ENCODE assay signal across 34 cellular contexts in the genomic region with DNA sequence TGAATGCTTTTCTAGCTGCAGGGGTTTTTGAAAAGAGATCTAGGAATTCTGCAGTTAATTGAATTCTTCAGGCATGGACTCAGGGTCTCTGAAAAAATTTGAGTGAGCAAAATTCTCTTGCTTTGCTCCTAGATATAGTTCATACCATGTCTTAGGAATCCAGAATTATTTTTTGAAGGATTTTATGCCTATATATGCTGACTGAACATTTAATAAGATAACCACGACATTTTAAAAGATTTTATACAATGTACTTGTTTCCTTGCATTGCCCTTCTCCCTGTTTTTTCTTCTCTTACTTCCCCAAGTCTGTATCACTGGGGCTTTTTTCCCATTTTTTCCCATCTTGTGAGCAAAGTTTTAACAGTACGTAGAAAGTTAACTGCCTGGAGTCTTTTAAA.
"Had no signal": no experiment of that assay in that cellular context is flagged by ENCODE, and none has a peak within 500 bp of the region (broad histone marks: within the 10 kb centered on the region; RNA-seq: fewer than 3 reads in every experiment).

No MANE protein-coding gene starts in this region.

- H3K9me3 ChIP-seq: adrenal gland, body of pancreas, breast epithelium, colonic mucosa had no signal

- H3K4me3 ChIP-seq: adrenal gland, body of pancreas, breast epithelium, cardiac muscle cell, colonic mucosa had no signal

- H3K4me3 Mint-ChIP-seq: activated B cell treated with CpG ODN at 0.5 μM for 24 hours; activated CD8-positive, alpha-beta T cell treated with anti-CD3 and anti-CD28 coated beads for 36 hours; activated naive CD4-positive, alpha-beta T cell treated with anti-CD3 and anti-CD28 coated beads for 36 hours; activated naive CD4-positive, alpha-beta T cell treated with anti-CD3 and anti-CD28 coated beads, Interleukin-2, amount 50 U/mL, for 24 hours; activated naive CD8-positive, alpha-beta T cell treated with anti-CD3 and anti-CD28 coated beads for 36 hours; activated naive CD8-positive, alpha-beta T cell treated with anti-CD3 and anti-CD28 coated beads, Interleukin-2, amount 50 U/mL, for 24 hours; activated T-cell treated with anti-CD3 and anti-CD28 coated beads, Interleukin-2, amount 50 U/mL, for 4 hours; activated T-helper 17 cell treated with anti-CD3 and anti-CD28 coated beads, Interleukin-2, amount 50 U/mL, for 72 hours; endodermal cell; T-helper 17 cell; T-helper 2 cell treated with Interferon-gamma antibody and Interleukin-4, amounts not matched to agents 5 μg/mL and 100 μg/mL, for 36 hours had no signal

- H3K27ac ChIP-seq: adrenal gland, body of pancreas, breast epithelium, cardiac muscle cell, colonic mucosa, WERI-Rb-1 had no signal

- H3K4me1 Mint-ChIP-seq: activated B cell treated with CpG ODN at 0.5 μM for 24 hours; activated naive CD4-positive, alpha-beta T cell treated with anti-CD3 and anti-CD28 coated beads, Interleukin-2, amount 50 U/mL, for 24 hours; activated naive CD8-positive, alpha-beta T cell treated with anti-CD3 and anti-CD28 coated beads, Interleukin-2, amount 50 U/mL, for 24 hours; activated T-helper 17 cell treated with anti-CD3 and anti-CD28 coated beads, Interleukin-2, amount 50 U/mL, for 72 hours had no signal

- FAIRE-seq: frontal cortex had no signal

- H3K36me3 ChIP-seq: adrenal gland, breast epithelium, cardiac muscle cell, colonic mucosa, WERI-Rb-1 had no signal

- DNase-seq: activated B cell treated with CpG ODN at 0.5 μM for 24 hours; activated CD4-positive, alpha-beta T cell treated with anti-CD3 and anti-CD28 coated beads for 48 hours; activated CD4-positive, alpha-beta T cell treated with anti-CD3 and anti-CD28 coated beads, Interleukin-2, amount 50 U/mL, for 1 hour; activated CD4-positive, alpha-beta T cell treated with anti-CD3 and anti-CD28 coated beads, Interleukin-2, amount 50 U/mL, for 48 hours; activated CD8-positive, alpha-beta memory T cell treated with anti-CD3 and anti-CD28 coated beads for 24 hours; activated CD8-positive, alpha-beta T cell treated with anti-CD3 and anti-CD28 coated beads for 36 hours; activated effector memory CD4-positive, alpha-beta T cell treated with Interleukin-2 at 50 U/mL for 16 hours; activated naive CD4-positive, alpha-beta T cell treated with anti-CD3 and anti-CD28 coated beads for 36 hours; activated naive CD8-positive, alpha-beta T cell treated with anti-CD3 and anti-CD28 coated beads for 36 hours; activated naive CD8-positive, alpha-beta T cell treated with anti-CD3 and anti-CD28 coated beads, Interleukin-2, amount 50 U/mL, for 24 hours; activated T-cell treated with anti-CD3 and anti-CD28 coated beads, Interleukin-2, amount 50 U/mL, for 4 hours; adrenal gland; amygdala; aorta; body of pancreas; central memory CD4-positive, alpha-beta T cell; cerebellar nuclear complex; colonic mucosa; effector CD8-positive, alpha-beta T cell; endodermal cell; foreskin fibroblast; head of caudate nucleus; T-helper 1 cell; T-helper 17 cell; T1000 had no signal

- H3K27me3 Mint-ChIP-seq: activated B cell treated with CpG ODN at 0.5 μM for 24 hours; activated CD8-positive, alpha-beta T cell treated with anti-CD3 and anti-CD28 coated beads for 36 hours; activated naive CD4-positive, alpha-beta T cell treated with anti-CD3 and anti-CD28 coated beads, Interleukin-2, amount 50 U/mL, for 24 hours; activated naive CD8-positive, alpha-beta T cell treated with anti-CD3 and anti-CD28 coated beads for 36 hours; activated naive CD8-positive, alpha-beta T cell treated with anti-CD3 and anti-CD28 coated beads, Interleukin-2, amount 50 U/mL, for 24 hours; activated T-helper 17 cell treated with anti-CD3 and anti-CD28 coated beads, Interleukin-2, amount 50 U/mL, for 72 hours; T-helper 17 cell had no signal

- H3K27me3 ChIP-seq: adrenal gland, body of pancreas, breast epithelium, cardiac muscle cell, colonic mucosa had no signal

- H3K4me1 ChIP-seq: adrenal gland, body of pancreas, breast epithelium, colonic mucosa had no signal

- H3K9me3 Mint-ChIP-seq: activated B cell treated with CpG ODN at 0.5 μM for 24 hours; activated CD8-positive, alpha-beta T cell treated with anti-CD3 and anti-CD28 coated beads for 36 hours; activated naive CD4-positive, alpha-beta T cell treated with anti-CD3 and anti-CD28 coated beads for 36 hours; activated naive CD4-positive, alpha-beta T cell treated with anti-CD3 and anti-CD28 coated beads, Interleukin-2, amount 50 U/mL, for 24 hours; activated naive CD8-positive, alpha-beta T cell treated with anti-CD3 and anti-CD28 coated beads for 36 hours; activated naive CD8-positive, alpha-beta T cell treated with anti-CD3 and anti-CD28 coated beads, Interleukin-2, amount 50 U/mL, for 24 hours; activated T-cell treated with anti-CD3 and anti-CD28 coated beads, Interleukin-2, amount 50 U/mL, for 4 hours; activated T-helper 17 cell treated with anti-CD3 and anti-CD28 coated beads, Interleukin-2, amount 50 U/mL, for 72 hours; T-helper 2 cell treated with Interferon-gamma antibody and Interleukin-4, amounts not matched to agents 5 μg/mL and 100 μg/mL, for 36 hours had no signal

- ATAC-seq: activated CD4-positive, CD25-positive, alpha-beta regulatory T cell treated with anti-CD3 and anti-CD28 coated beads, Interleukin-2, amount 50 U/mL, for 24 hours; activated CD8-positive, alpha-beta T cell treated with anti-CD3 and anti-CD28 coated beads for 36 hours; activated naive CD8-positive, alpha-beta T cell treated with anti-CD3 and anti-CD28 coated beads, Interleukin-2, amount 50 U/mL, for 24 hours; activated T-cell treated with anti-CD3 and anti-CD28 coated beads, Interleukin-2, amount 50 U/mL, for 4 hours; activated T-helper 17 cell treated with anti-CD3 and anti-CD28 coated beads, Interleukin-2, amount 50 U/mL, for 72 hours; body of pancreas; esophagus mucosa; T-helper 17 cell had no signal

- H3K36me3 Mint-ChIP-seq: activated naive CD8-positive, alpha-beta T cell treated with anti-CD3 and anti-CD28 coated beads for 36 hours had no signal

- H3K27ac Mint-ChIP-seq: activated B cell treated with CpG ODN at 0.5 μM for 24 hours; activated CD8-positive, alpha-beta T cell treated with anti-CD3 and anti-CD28 coated beads for 36 hours; activated naive CD4-positive, alpha-beta T cell treated with anti-CD3 and anti-CD28 coated beads for 36 hours; activated naive CD4-positive, alpha-beta T cell treated with anti-CD3 and anti-CD28 coated beads, Interleukin-2, amount 50 U/mL, for 24 hours; activated naive CD8-positive, alpha-beta T cell treated with anti-CD3 and anti-CD28 coated beads for 36 hours; activated naive CD8-positive, alpha-beta T cell treated with anti-CD3 and anti-CD28 coated beads, Interleukin-2, amount 50 U/mL, for 24 hours; activated T-helper 17 cell treated with anti-CD3 and anti-CD28 coated beads, Interleukin-2, amount 50 U/mL, for 72 hours; endodermal cell; T-helper 17 cell; T-helper 2 cell treated with Interferon-gamma antibody and Interleukin-4, amounts not matched to agents 5 μg/mL and 100 μg/mL, for 36 hours had no signal
